1 cellular context compared by ENCODE assay signal in the genomic region with DNA sequence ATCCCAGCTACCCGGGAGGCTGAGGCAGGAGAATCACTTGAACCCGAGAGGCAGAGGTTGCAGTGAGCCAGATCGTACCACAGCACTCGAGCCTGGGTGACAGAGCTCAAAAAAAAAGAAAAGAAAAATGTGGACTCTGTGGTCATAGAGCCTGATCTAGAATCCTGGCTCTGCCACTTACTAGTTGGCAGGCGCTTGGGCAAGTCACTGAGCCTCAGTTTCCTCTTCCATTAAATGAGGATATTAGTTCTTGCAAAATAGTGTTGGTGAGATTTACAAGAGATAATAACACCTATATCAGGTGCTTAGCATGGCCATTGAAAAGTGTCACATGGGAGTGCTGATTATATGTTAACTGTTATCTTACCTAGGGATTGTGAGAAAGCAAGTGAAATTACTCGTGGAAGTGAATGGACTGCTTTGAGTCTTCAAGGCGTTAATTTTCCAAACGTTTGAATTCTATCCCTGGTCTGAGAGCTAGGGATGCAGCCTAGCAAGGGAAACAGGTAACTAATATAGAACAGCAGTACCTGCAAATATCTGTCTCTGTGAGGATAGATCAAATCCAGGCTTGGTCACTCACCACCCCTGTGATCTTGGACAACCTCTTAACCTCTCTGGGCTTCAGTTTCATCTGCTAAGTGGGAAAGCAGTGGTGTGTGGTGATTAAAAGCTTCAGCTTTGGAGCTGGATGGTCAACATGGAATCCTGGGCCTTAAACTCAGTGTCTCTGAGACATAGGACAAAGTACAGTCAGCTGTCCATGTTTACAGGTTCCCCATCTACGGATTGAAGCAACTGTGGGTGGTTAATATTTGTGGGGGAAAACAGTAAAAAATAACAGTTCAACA.
TF ChIP-seq lines count a peak whose summit lies in the region.

No MANE protein-coding gene starts in this region.

TF ChIP-seq in H1, 55 proteins besides CTCF, POLR2A, EP300 and RAD21:
- TF ChIP-seq CHD2 (IDR thresholded peaks at IDR 0.05; ENCODE audit: low read length) (no peak), SIX5 (IDR thresholded peaks at IDR 0.05; ENCODE audit: low read depth, low read length) (no peak), SAP30 (IDR thresholded peaks at IDR 0.05; ENCODE audit: insufficient read depth, insufficient replicate concordance, low read length) (no peak), KDM4A (IDR thresholded peaks at IDR 0.05; ENCODE audit: low read depth, low read length, severe bottlenecking) (no peak), CREB1 (IDR thresholded peaks at IDR 0.05) (no peak), POU5F1 (IDR thresholded peaks at IDR 0.05; ENCODE audit: low read depth, low read length) (no peak), GABPA (IDR thresholded peaks at IDR 0.05; ENCODE audit: borderline replicate concordance, insufficient read depth, low read length) (no peak)
- TF ChIP-seq, protein P1, sequence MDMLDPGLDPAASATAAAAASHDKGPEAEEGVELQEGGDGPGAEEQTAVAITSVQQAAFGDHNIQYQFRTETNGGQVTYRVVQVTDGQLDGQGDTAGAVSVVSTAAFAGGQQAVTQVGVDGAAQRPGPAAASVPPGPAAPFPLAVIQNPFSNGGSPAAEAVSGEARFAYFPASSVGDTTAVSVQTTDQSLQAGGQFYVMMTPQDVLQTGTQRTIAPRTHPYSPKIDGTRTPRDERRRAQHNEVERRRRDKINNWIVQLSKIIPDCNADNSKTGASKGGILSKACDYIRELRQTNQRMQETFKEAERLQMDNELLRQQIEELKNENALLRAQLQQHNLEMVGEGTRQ (IDR thresholded peaks at IDR 0.05; ENCODE audit: low read length), result no peak
